In the genomic region with DNA sequence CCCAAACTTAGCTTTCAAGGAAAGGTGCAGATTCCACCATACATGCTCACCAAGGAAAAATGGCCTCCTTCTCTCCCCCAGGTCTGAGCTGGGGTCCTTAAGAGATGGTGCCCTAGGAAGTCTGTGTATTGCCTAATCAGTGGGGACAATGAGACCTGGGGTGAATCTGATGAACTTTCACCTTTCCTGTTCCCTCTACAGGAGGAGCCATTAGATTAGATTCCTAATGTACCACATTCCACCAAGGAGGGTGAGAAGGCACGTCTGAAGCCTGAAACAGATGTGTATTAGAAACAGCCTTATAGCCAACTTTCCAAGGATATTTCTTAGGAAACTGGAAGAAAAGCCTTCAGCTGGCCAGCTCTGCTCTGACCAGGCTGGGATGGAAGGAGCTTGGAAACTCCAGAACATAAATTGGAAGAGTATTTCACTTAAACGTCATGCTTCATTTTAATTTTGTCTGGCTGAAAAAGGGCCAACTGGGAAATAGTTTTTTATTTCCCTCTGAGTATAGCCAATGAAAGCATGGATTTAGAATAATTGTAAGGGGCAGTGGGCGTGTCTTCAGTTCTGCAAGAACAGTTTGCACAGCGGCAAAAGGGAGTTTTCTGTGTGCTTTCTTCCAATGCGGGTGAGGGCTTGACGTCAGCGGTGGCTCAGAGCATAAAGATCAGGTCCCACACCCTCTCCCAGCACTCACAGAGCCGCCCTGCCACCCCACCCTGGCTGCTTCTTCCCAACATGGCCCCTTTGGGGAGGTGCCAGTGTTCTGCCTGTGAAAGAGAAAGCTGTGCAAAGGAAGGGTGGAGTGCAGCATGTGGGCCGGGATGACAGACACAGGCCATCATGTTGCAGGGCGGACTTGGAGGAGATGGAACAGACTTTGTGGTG, we compare ENCODE assay signal across 13 cellular contexts.
A peak's percentile ranks its signal among the peaks of the same experiment; 100 is the strongest.
DNase-seq lines count a peak whose midpoint lies in the region; ATAC-seq, FAIRE-seq and TF ChIP-seq lines count a peak whose summit lies in the region.
"Had no signal": no experiment of that assay in that cellular context is flagged by ENCODE, and none has a peak within 500 bp of the region (broad histone marks: within the 10 kb centered on the region; RNA-seq: fewer than 3 reads in every experiment).

No MANE protein-coding gene starts in this region.

- peak overlapping the region; percentile 55 for H3K4me2 ChIP-seq in skeletal muscle satellite cell (ENCODE audit: low read length)

- H3K9me3 ChIP-seq in kidney (ENCODE audit: control insufficient read depth in 1 of 2, low read length in 2 of 2) (no peaks in the 10 kb centered on the region), skeletal muscle satellite cell (replicated peaks; ENCODE audit: low read length) (no peaks in the 10 kb centered on the region)
- H3K9me3 ChIP-seq: SJCRH30 had no signal

- ATAC-seq in HG03342 (IDR thresholded peaks at IDR 0.05; ENCODE audit: unreplicated experiment), result no peak

- no peak for FAIRE-seq in kidney (lab: Jason Lieb, UNC)

- H3K4me1 ChIP-seq in kidney (ENCODE audit: control insufficient read depth in 1 of 2, insufficient read depth in 1 of 2, low read depth in 1 of 2, low read length in 2 of 2), result no peaks in the 10 kb centered on the region
- peaks cover 3% of the 10 kb centered on the region for H3K4me1 ChIP-seq in skeletal muscle satellite cell (ENCODE audit: control insufficient read depth, insufficient read depth, low read length)
- H3K4me1 ChIP-seq: SJCRH30 had no signal

- H3K4me3 ChIP-seq in coronary artery (peak overlapping the region; percentile 23), kidney (ENCODE audit: low read length in 2 of 2) (no peak overlapping the region), skeletal muscle satellite cell (ENCODE audit: low read length) (peak overlapping the region; percentile 3)
- H3K4me3 ChIP-seq: SJCRH30 had no signal

- H3K36me3 ChIP-seq in kidney (ENCODE audit: control insufficient read depth in 1 of 2, insufficient read depth in 2 of 2, low read length in 2 of 2), result no peaks in the 10 kb centered on the region
- H3K36me3 ChIP-seq in skeletal muscle satellite cell (ENCODE audit: insufficient read depth, low read length), result no peaks in the 10 kb centered on the region
- H3K36me3 ChIP-seq: SJCRH30 had no signal

- intact Hi-C loops in kidney (cut with DNase I), result no loop called here

- DNase-seq in GM03348 (ENCODE audit: low spot score), result peak; percentile 65
- DNase-seq in coronary artery (ENCODE audit: low spot score), result peak; percentile 89
- DNase-seq in kidney, result peak; percentile 74
- no peak for DNase-seq in SIG-M5 treated with dmso at 0.1 percent for 504 hours (lab: John Stamatoyannopoulos, UW; ENCODE audit: unreplicated experiment)
- no peak for DNase-seq in NCI-H2107 treated with DMSO at 0.1 percent for 48 hours (lab: John Stamatoyannopoulos, UW; ENCODE audit: unreplicated experiment)
- no peak for DNase-seq in NCI-H146 (lab: John Stamatoyannopoulos, UW)
- DNase-seq: activated CD4-positive, CD25-positive, alpha-beta regulatory T cell treated with anti-CD3 and anti-CD28 coated beads, Interleukin-2, amount 50 U/mL, for 72 hours; C1 segment of cervical spinal cord; NCI-H226; SJCRH30; stimulated activated CD4-positive, alpha-beta T cell treated with anti-CD3 and anti-CD28 coated beads, Interleukin-15, amount 100 ng/mL, for 24 hours had no signal

- H3K9ac ChIP-seq in kidney (ENCODE audit: low read length in 2 of 2) (no peak overlapping the region), skeletal muscle satellite cell (ENCODE audit: low read depth, low read length) (no peak overlapping the region)

- peaks cover 5% of the 10 kb centered on the region for H3K27me3 ChIP-seq in skeletal muscle satellite cell (ENCODE audit: control insufficient read depth, insufficient read depth, low read length)

- H3K27ac ChIP-seq in coronary artery (peak overlapping the region; percentile 16 to 62), kidney (ENCODE audit: low read depth in 2 of 2, low read length in 2 of 2) (no peak overlapping the region)
- H3K27ac ChIP-seq: SJCRH30 had no signal

- TF ChIP-seq CTCF in coronary artery (IDR thresholded peaks at IDR 0.05), result no peak
- TF ChIP-seq CTCF in kidney (IDR thresholded peaks at IDR 0.05; ENCODE audit: borderline replicate concordance, extremely low read depth, insufficient read depth), result no peak

Comparison
In these comparisons a context has a peak if more than half of its experiments do, and no peak if none do; other contexts are left out.
1. DNase-seq: peak in GM03348 (single experiment), coronary artery (single experiment) and kidney (single experiment); none in SIG-M5 treated with dmso at 0.1 percent for 504 hours (single experiment), NCI-H2107 treated with DMSO at 0.1 percent for 48 hours (single experiment) and NCI-H146 (single experiment).
2. H3K27ac ChIP-seq: peak in coronary artery (2 of 2); none in kidney (0 of 2).
3. H3K4me3 ChIP-seq: peak in coronary artery (single experiment) and skeletal muscle satellite cell (single experiment); none in kidney (0 of 2).